17 cellular contexts compared by ENCODE assay signal in the genomic region with DNA sequence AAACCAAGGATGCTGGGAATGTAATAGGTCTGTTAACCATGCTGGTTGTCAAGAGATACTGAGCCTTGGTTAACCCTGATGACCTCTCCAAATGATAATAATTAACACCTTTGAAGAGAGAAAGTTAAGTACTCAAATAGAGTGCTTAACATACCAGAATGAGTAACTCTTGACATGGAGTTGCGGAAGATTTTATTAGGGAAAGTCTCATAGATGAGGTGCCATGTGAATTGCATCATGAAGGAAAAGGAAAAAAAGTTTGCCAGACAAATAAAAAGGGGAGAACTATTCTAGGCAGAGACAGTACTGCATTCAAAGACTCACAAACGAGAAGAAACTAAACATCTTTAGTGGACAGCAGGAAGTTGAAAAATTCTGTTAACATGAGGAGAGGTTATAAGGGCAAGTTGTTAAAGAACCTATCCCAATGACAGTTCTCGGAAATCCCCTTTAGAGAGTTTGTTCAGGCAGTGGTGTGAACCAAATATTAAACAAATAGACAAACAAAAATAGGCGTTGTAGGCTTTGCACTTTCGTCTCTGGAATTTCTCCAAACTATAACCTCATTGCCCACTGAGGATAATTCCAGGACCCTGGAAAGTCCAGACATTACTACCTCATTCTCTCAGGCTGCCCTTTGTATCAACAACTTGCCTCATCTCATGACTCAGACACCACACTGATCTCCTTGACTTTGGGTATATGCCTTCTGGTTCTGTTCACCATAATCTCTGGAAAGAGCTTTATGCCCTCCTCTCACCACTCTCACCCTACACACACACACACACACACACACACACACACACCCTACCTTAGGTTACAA.
DNase-seq lines count a peak whose midpoint lies in the region; ATAC-seq, FAIRE-seq and TF ChIP-seq lines count a peak whose summit lies in the region.
"Had no signal": no experiment of that assay in that cellular context is flagged by ENCODE, and none has a peak within 500 bp of the region (broad histone marks: within the 10 kb centered on the region; RNA-seq: fewer than 3 reads in every experiment).

No MANE protein-coding gene starts in this region.

- no peaks in the 10 kb centered on the region for H3K36me3 Mint-ChIP-seq in nephron progenitor cell (ENCODE audit: low read depth)
- H3K36me3 Mint-ChIP-seq: activated CD4-positive, alpha-beta memory T cell treated with anti-CD3 and anti-CD28 coated beads for 36 hours had no signal

- H3K14ac ChIP-seq in H1 (ENCODE audit: insufficient read length), result no peak overlapping the region

- H3K79me2 ChIP-seq in H1 (ENCODE audit: control insufficient read depth in 1 of 2, insufficient read depth in 2 of 2, low read length in 2 of 2), result no peaks in the 10 kb centered on the region

- CTCF ChIA-PET in H1 (lab: Charles Lee; ENCODE audit: partially characterized antibody), result interaction anchor here (1.0 kb wide), 1 partner anchor 763 kb away, joined by 3 read pairs; no protein-coding TSS in a partner anchor

- H2BK120ac ChIP-seq in H1 (replicated peaks; ENCODE audit: low read depth, low read length), result no peak overlapping the region

- H3K36me3 ChIP-seq in H1 (ENCODE audit: control insufficient read depth in 2 of 4, insufficient read depth in 4 of 4, low read length in 3 of 4), result no peaks in the 10 kb centered on the region
- H3K36me3 ChIP-seq: SJCRH30 had no signal

- no peak overlapping the region; a peak in 1 of 4 replicates for H3K4me2 ChIP-seq in H1 (ENCODE audit: insufficient read depth in 1 of 2, low read depth in 2 of 2, low read length in 2 of 2)

- no peak overlapping the region for H2AK5ac ChIP-seq in H1 (ENCODE audit: low read depth, low read length)

- H3K4me3 ChIP-seq in H1 (ENCODE audit: extremely low read depth in 1 of 4, insufficient read depth in 2 of 4, low read depth in 3 of 4, low read length in 4 of 4), result no peak overlapping the region
- H3K4me3 ChIP-seq: SJCRH30 had no signal

- no peak overlapping the region; a peak in 1 of 7 replicates for H3K9ac ChIP-seq in H1 (replicated peaks in 1 of 4; ENCODE audit: extremely low read depth in 1 of 4, low read depth in 3 of 4, low read length in 3 of 4)

- no peaks in the 10 kb centered on the region for H3K9me3 ChIP-seq in H1 (ENCODE audit: insufficient read depth in 2 of 2, low read depth in 1 of 2, low read length in 1 of 2)
- H3K9me3 ChIP-seq: SJCRH30 had no signal

- FAIRE-seq in H1 (lab: Jason Lieb, UNC), result no peak

- H2BK20ac ChIP-seq in H1 (ENCODE audit: low read length), result no peak overlapping the region

- TF ChIP-seq POLR2A in H1 (IDR thresholded peaks at IDR 0.05; ENCODE audit: control extremely low read depth in 1 of 2, low read depth in 2 of 2, low read length in 2 of 2), result no peak

- H3K23ac ChIP-seq in H1 (ENCODE audit: insufficient read length), result no peak overlapping the region

- 87% methylated on average over 5 of the region's 5 CpGs; no CpG with 5 or more reads in 1 of the 2 experiments for WGBS in H1 (ENCODE audit: extremely low coverage in 1 of 2, insufficient coverage in 1 of 2, insufficient read length in 1 of 2, insufficient replicate concordance in 2 of 2, low coverage in 1 of 2, low lambda C conversion rate in 2 of 2, missing lambda C conversion rate in 1 of 2), 2 experiments

- peaks cover 2% of the 10 kb centered on the region; the same call in 1 of the 2 replicates for H3K23me2 ChIP-seq in H1 (ENCODE audit: low read depth, low read length)

- H3K4me1 Mint-ChIP-seq in nephron progenitor cell, result peaks cover 24% of the 10 kb centered on the region

- H3K27ac ChIP-seq in H1 (ENCODE audit: low read depth, low read length), result no peak overlapping the region
- H3K27ac ChIP-seq: SJCRH30 had no signal

- no peaks in the 10 kb centered on the region for H3K79me1 ChIP-seq in H1 (ENCODE audit: low read depth, low read length)

- H3K4me1 ChIP-seq in H1 (replicated peaks in 1 of 4; ENCODE audit: control insufficient read depth in 3 of 4, insufficient read depth in 4 of 4, low read length in 3 of 4), result peaks cover 0 to 7% (median 3%) of the 10 kb centered on the region in 4 experiments; a peak in 5 of 7 replicates
- H3K4me1 ChIP-seq: SJCRH30 had no signal

- no peak overlapping the region for H4K5ac ChIP-seq in H1 (ENCODE audit: insufficient read length, low read depth, low read length)

- H3K27me3 Mint-ChIP-seq in nephron progenitor cell (ENCODE audit: low read depth, poor library complexity), result peaks cover 3% of the 10 kb centered on the region
- H3K27me3 Mint-ChIP-seq: activated CD4-positive, alpha-beta memory T cell treated with anti-CD3 and anti-CD28 coated beads for 36 hours had no signal

- peak overlapping the region; percentile 94 for H2BK12ac ChIP-seq in H1 (ENCODE audit: low read depth, low read length)

- H4K91ac ChIP-seq in H1 (replicated peaks; ENCODE audit: insufficient read length, low read length), result no peak overlapping the region

- no peak for TF ChIP-seq RAD21 in H1 (IDR thresholded peaks at IDR 0.05 in 1 of 2, conservative IDR thresholded peaks at IDR 0.05 in 1 of 2; ENCODE audit: low read depth in 2 of 2, low read length in 2 of 2)

- H4K20me1 ChIP-seq in H1 (replicated peaks in 1 of 2; ENCODE audit: control insufficient read depth in 1 of 2, insufficient read depth in 2 of 2, low read length in 2 of 2), result no peaks in the 10 kb centered on the region

- TF ChIP-seq CTCF in H1 (IDR thresholded peaks at IDR 0.05; ENCODE audit: control extremely low read depth in 1 of 3, insufficient read depth in 1 of 3, low read depth in 1 of 3, low read length in 3 of 3), result no peak
- TF ChIP-seq CTCF in nephron progenitor cell (IDR thresholded peaks at IDR 0.05), result no peak

- no peak overlapping the region for H3K4me3 Mint-ChIP-seq in nephron progenitor cell
- H3K4me3 Mint-ChIP-seq: activated CD4-positive, alpha-beta memory T cell treated with anti-CD3 and anti-CD28 coated beads for 36 hours; HFFc6 had no signal

- H2AFZ ChIP-seq in H1 (ENCODE audit: low read length), result no peak overlapping the region; the same call in 1 of the 2 replicates

- H3K56ac ChIP-seq in H1 (replicated peaks; ENCODE audit: insufficient read length, low read depth, low read length), result no peak overlapping the region

- TF ChIP-seq EP300 in H1 (IDR thresholded peaks at IDR 0.05; ENCODE audit: borderline replicate concordance in 1 of 2, low read depth in 2 of 2, low read length in 2 of 2), result no peak

- H4K8ac ChIP-seq in H1 (ENCODE audit: extremely low read depth, insufficient read depth, low read length), result no peak overlapping the region

- no peaks in the 10 kb centered on the region for H3K27me3 ChIP-seq in H1 (replicated peaks in 1 of 4; ENCODE audit: control insufficient read depth in 3 of 4, extremely low read depth in 1 of 4, insufficient read depth in 3 of 4, low read length in 3 of 4)
- H3K27me3 ChIP-seq: SJCRH30 had no signal

- peak overlapping the region; percentile 36; the same call in 1 of the 2 replicates for H2BK5ac ChIP-seq in H1 (ENCODE audit: low read depth, low read length)

- peak overlapping the region; percentile 91 for H3K27ac Mint-ChIP-seq in nephron progenitor cell
- H3K27ac Mint-ChIP-seq: activated CD4-positive, alpha-beta memory T cell treated with anti-CD3 and anti-CD28 coated beads for 36 hours; HFFc6 had no signal

- POLR2A ChIA-PET in H1 (lab: Charles Lee; ENCODE audit: partially characterized antibody), result no interaction called here

- H3K9me3 Mint-ChIP-seq in nephron progenitor cell, result no peaks in the 10 kb centered on the region
- H3K9me3 Mint-ChIP-seq: activated CD4-positive, alpha-beta memory T cell treated with anti-CD3 and anti-CD28 coated beads for 36 hours had no signal

- DNase-seq in EH (ENCODE audit: low read depth) (peak; percentile 11), M059J (ENCODE audit: low read depth) (peak; percentile 68), H1 (ENCODE audit: low read depth in 1 of 2, low spot score in 2 of 2) (no peak), nephron progenitor cell (no peak), NCI-H2196 treated with DMSO at 0.1 percent for 48 hours (lab: John Stamatoyannopoulos, UW; ENCODE audit: unreplicated experiment) (no peak), GDM1 (lab: John Stamatoyannopoulos, UW) (no peak)
- no peak for DNase-seq in activated naive CD4-positive, alpha-beta T cell treated with anti-CD3 and anti-CD28 coated beads, Interleukin-2, amount 50 U/mL, for 16 hours
- DNase-seq: activated CD4-positive, alpha-beta memory T cell treated with anti-CD3 and anti-CD28 coated beads for 36 hours; activated effector memory CD4-positive, alpha-beta T cell treated with Interleukin-2 at 50 U/mL for 16 hours; DMS 273 treated with DMSO at 0.1 percent for 48 hours; effector CD8-positive, alpha-beta T cell; HFFc6; MV-4-11; posterior cingulate gyrus; SJCRH30; substantia nigra had no signal

- ATAC-seq in HG03565 (IDR thresholded peaks at IDR 0.05; ENCODE audit: unreplicated experiment), result no peak

- H2BK15ac ChIP-seq in H1 (ENCODE audit: low read length), result no peak overlapping the region

- H3K18ac ChIP-seq in H1 (ENCODE audit: extremely low read depth, low read length), result no peak overlapping the region

- no peak overlapping the region for H3K4ac ChIP-seq in H1 (replicated peaks; ENCODE audit: insufficient read length, low read depth, low read length)

TF ChIP-seq in H1, 55 proteins besides CTCF, POLR2A, EP300 and RAD21:
- TF ChIP-seq CEBPB (IDR thresholded peaks at IDR 0.05; ENCODE audit: low read depth, low read length) (peak; percentile 17; the same call in 1 of the 2 replicates), GTF2F1 (IDR thresholded peaks at IDR 0.05; ENCODE audit: borderline replicate concordance, low read depth, low read length) (no peak)

Comparison
In these comparisons a context has a peak if more than half of its experiments do, and no peak if none do; other contexts are left out.
1. DNase-seq: peak in EH (single experiment) and M059J (single experiment); none in H1 (0 of 2), nephron progenitor cell (single experiment), NCI-H2196 treated with DMSO at 0.1 percent for 48 hours (single experiment), activated naive CD4-positive, alpha-beta T cell treated with anti-CD3 and anti-CD28 coated beads, Interleukin-2, amount 50 U/mL, for 16 hours (single experiment) and GDM1 (single experiment).